Comparison of ENCODE assay signal across 32 cellular contexts in genomic region chr11:84036664-84037194, GRCh38.
"Had no signal": no experiment of that assay in that cellular context is flagged by ENCODE, and none has a peak within 500 bp of the region (broad histone marks: within the 10 kb centered on the region; RNA-seq: fewer than 3 reads in every experiment).

No MANE protein-coding gene starts in this region.

- ATAC-seq: K562, Panc1, Right ventricle myocardium inferior had no signal

- H2AFZ ChIP-seq: PC-9 had no signal

- H3K4me3 ChIP-seq: K562, MG63, PC-9, SJCRH30 had no signal

- H3K27ac ChIP-seq: PC-9, RWPE1, SJCRH30 had no signal

- H3K36me3 ChIP-seq: MG63, SJCRH30 had no signal

- H3K9me3 ChIP-seq: MG63, SJCRH30 had no signal

- DNase-seq: Kasumi-1, KG1, MG63, NCI-H1048, NCI-H1092 treated with DMSO at 0.1 percent for 48 hours, NCI-H1105 treated with DMSO at 0.1 percent for 48 hours, NCI-H1417, NCI-H1436, NCI-H146, NCI-H1694, NCI-H187, NCI-H1930, NCI-H2029 treated with DMSO at 0.1 percent for 48 hours, NCI-H2081 treated with DMSO at 0.1 percent for 48 hours, NCI-H2107, NCI-H2171 treated with DMSO at 0.1 percent for 48 hours, NCI-H2227 treated with DMSO at 0.1 percent for 48 hours, NCI-H345, NCI-H446, NCI-H510A treated with DMSO at 0.1 percent for 48 hours, NCI-H524 treated with DMSO at 0.1 percent for 48 hours, NCI-H526 treated with DMSO at 0.1 percent for 48 hours, NCI-H774, PC-9, SHP77, SIG-M5, SJCRH30, SW 1271 had no signal

- H3K27me3 ChIP-seq: MG63, SJCRH30 had no signal

- H3K4me2 ChIP-seq: PC-9 had no signal

- H3K4me1 ChIP-seq: SJCRH30 had no signal
